ENCODE assay signal across 8 cellular contexts in genomic region chr13:21670883-21671792, GRCh38. TPM values are rescaled to one million over a fixed set of nuclear protein-coding genes. Genes with fewer than 3 reads are reported as not detected.
A peak's percentile ranks its signal among the peaks of the same experiment; 100 is the strongest.
DNase-seq lines count a peak whose midpoint lies in the region; ATAC-seq lines count a peak whose summit lies in the region.

TSS of gene FGF9 (plus strand) at chr13:21671073. CDS start at chr13:21671913, 840 bp downstream.

- DNase-seq in C1 segment of cervical spinal cord (lab: John Stamatoyannopoulos, UW) (peak in 10 of 14 donors; percentile 6 to 79 (median 40)), NCI-H526 treated with DMSO at 0.1 percent for 48 hours (lab: John Stamatoyannopoulos, UW) (peak; percentile 94), mesenchymal stem cell (peak; percentile 72)
- DNase-seq in activated CD4-positive, alpha-beta T cell treated with anti-CD3 and anti-CD28 coated beads, Interleukin-2, amount 50 U/mL, for 4 hours = peak; percentile 63 to 73
- peak; percentile 72 to 79 (median 77) for DNase-seq in effector memory CD8-positive, alpha-beta T cell
- DNase-seq in stimulated activated CD8-positive, alpha-beta memory T cell treated with anti-CD3 and anti-CD28 coated beads, Interleukin-15, amount 100 ng/mL, for 1 hour (ENCODE audit: low read depth) = peak; percentile 49

- H3K9me3 ChIP-seq in mesenchymal stem cell (ENCODE audit: control insufficient read depth, low read length) = no peaks in the 10 kb centered on the region

- H3K79me1 ChIP-seq in mesenchymal stem cell (replicated peaks; ENCODE audit: low read length, poor library complexity, severe bottlenecking) = no peaks in the 10 kb centered on the region

- H2AFZ ChIP-seq in mesenchymal stem cell (ENCODE audit: low read depth, low read length) = peak within 1 kb of the TSS; percentile 65

- H3K9ac ChIP-seq in mesenchymal stem cell (ENCODE audit: low read length) = no peak within 1 kb of the TSS

- H3K36me3 ChIP-seq in mesenchymal stem cell (ENCODE audit: control insufficient read depth in 1 of 2, insufficient read depth in 2 of 2, low read depth in 1 of 2, low read length in 2 of 2) = no peaks in the 10 kb centered on the region

- peak within 1 kb of the TSS in 1 of 2 experiments; percentile 57 for H3K23ac ChIP-seq in mesenchymal stem cell (ENCODE audit: low read length in 2 of 2)

- peak within 1 kb of the TSS; percentile 88 for H3K4me3 Mint-ChIP-seq in effector memory CD8-positive, alpha-beta T cell

- H3K27ac ChIP-seq in mesenchymal stem cell (ENCODE audit: low read length, poor library complexity, severe bottlenecking) = peak within 1 kb of the TSS; percentile 13

- no peak within 1 kb of the TSS for H3K18ac ChIP-seq in mesenchymal stem cell (ENCODE audit: low read depth in 1 of 2, low read length in 2 of 2)

- H3K4ac ChIP-seq in mesenchymal stem cell (ENCODE audit: low read depth in 1 of 2, low read length in 2 of 2) = no peak within 1 kb of the TSS

- peak within 1 kb of the TSS; percentile 49 for H2BK5ac ChIP-seq in mesenchymal stem cell (ENCODE audit: low read depth, low read length, poor library complexity, severe bottlenecking)

- peaks cover 38 to 41% of the 10 kb centered on the region in 2 donors for H3K4me1 Mint-ChIP-seq in effector memory CD8-positive, alpha-beta T cell (ENCODE audit: low read depth in 2 of 2)

- peaks cover 1 to 10% of the 10 kb centered on the region in 2 donors for H3K27me3 Mint-ChIP-seq in effector memory CD8-positive, alpha-beta T cell

- H3K4me3 ChIP-seq in mesenchymal stem cell (ENCODE audit: insufficient read depth in 1 of 2, low read depth in 1 of 2, low read length in 2 of 2) = peak within 1 kb of the TSS; percentile 61 to 75

- H2BK12ac ChIP-seq in mesenchymal stem cell (ENCODE audit: low read length in 2 of 2) = no peak within 1 kb of the TSS

- peaks cover 25 to 73% of the 10 kb centered on the region in 2 experiments for H3K27me3 ChIP-seq in mesenchymal stem cell (ENCODE audit: control insufficient read depth in 1 of 2, insufficient read depth in 1 of 2, low read length in 2 of 2)

- no peak within 1 kb of the TSS for H3K14ac ChIP-seq in mesenchymal stem cell (ENCODE audit: low read length in 2 of 2)

- no peak within 1 kb of the TSS for H2AK5ac ChIP-seq in mesenchymal stem cell (ENCODE audit: low read length, severe bottlenecking)

- H3K4me1 ChIP-seq in mesenchymal stem cell (ENCODE audit: control insufficient read depth, insufficient read depth, low read depth, low read length) = peaks cover 39% of the 10 kb centered on the region

- peak within 1 kb of the TSS; percentile 97 for H3K4me2 ChIP-seq in mesenchymal stem cell (ENCODE audit: low read length, poor library complexity, severe bottlenecking)

- WGBS in mesenchymal stem cell = 1% methylated on average over 46 of the region's 62 CpGs

- no peaks in the 10 kb centered on the region for H3K9me3 Mint-ChIP-seq in effector memory CD8-positive, alpha-beta T cell

- peak; percentile 73 for ATAC-seq in GM19035 (IDR thresholded peaks at IDR 0.05; ENCODE audit: unreplicated experiment)
- peak; percentile 72 for ATAC-seq in HG03175 (IDR thresholded peaks at IDR 0.05; ENCODE audit: unreplicated experiment)
- peak; percentile 73 for ATAC-seq in effector memory CD8-positive, alpha-beta T cell (replicated peaks)

- H2BK120ac ChIP-seq in mesenchymal stem cell (ENCODE audit: low read depth, low read length) = no peak within 1 kb of the TSS

- H3K36me3 Mint-ChIP-seq in effector memory CD8-positive, alpha-beta T cell (ENCODE audit: insufficient read depth) = peaks cover 23% of the 10 kb centered on the region

- no peak within 1 kb of the TSS for H2BK15ac ChIP-seq in mesenchymal stem cell (ENCODE audit: low read depth, poor library complexity, severe bottlenecking)

- H4K91ac ChIP-seq in mesenchymal stem cell (ENCODE audit: low read length) = no peak within 1 kb of the TSS

- no peak within 1 kb of the TSS for H4K8ac ChIP-seq in mesenchymal stem cell (ENCODE audit: low read length)

- H3K27ac Mint-ChIP-seq in effector memory CD8-positive, alpha-beta T cell = peak within 1 kb of the TSS; percentile 78 to 88

RNA-seq across cellular contexts. Expression of gene FGF9, which starts in this region (rescaled TPM):
- polyA plus RNA-seq in mesenchymal stem cell (2013, experiment 1 of 2) = not detected
- polyA plus RNA-seq in mesenchymal stem cell (2013, experiment 2 of 2) = not detected

Comparison
In these comparisons a context has a peak if more than half of its experiments do, and no peak if none do; other contexts are left out.
1. Peak in every context shown above with its lines: DNase-seq, ATAC-seq, H3K4me3 ChIP-seq and H3K27ac ChIP-seq.
2. DNase-seq: peak in every context shown above with its lines; median percentile 94 in NCI-H526 treated with DMSO at 0.1 percent for 48 hours; 77 in effector memory CD8-positive, alpha-beta T cell; 72 in mesenchymal stem cell; 68 in activated CD4-positive, alpha-beta T cell treated with anti-CD3 and anti-CD28 coated beads, Interleukin-2, amount 50 U/mL, for 4 hours; 49 in stimulated activated CD8-positive, alpha-beta memory T cell treated with anti-CD3 and anti-CD28 coated beads, Interleukin-15, amount 100 ng/mL, for 1 hour; 40 in C1 segment of cervical spinal cord.